8 cellular contexts compared by ENCODE assay signal in the genomic region with DNA sequence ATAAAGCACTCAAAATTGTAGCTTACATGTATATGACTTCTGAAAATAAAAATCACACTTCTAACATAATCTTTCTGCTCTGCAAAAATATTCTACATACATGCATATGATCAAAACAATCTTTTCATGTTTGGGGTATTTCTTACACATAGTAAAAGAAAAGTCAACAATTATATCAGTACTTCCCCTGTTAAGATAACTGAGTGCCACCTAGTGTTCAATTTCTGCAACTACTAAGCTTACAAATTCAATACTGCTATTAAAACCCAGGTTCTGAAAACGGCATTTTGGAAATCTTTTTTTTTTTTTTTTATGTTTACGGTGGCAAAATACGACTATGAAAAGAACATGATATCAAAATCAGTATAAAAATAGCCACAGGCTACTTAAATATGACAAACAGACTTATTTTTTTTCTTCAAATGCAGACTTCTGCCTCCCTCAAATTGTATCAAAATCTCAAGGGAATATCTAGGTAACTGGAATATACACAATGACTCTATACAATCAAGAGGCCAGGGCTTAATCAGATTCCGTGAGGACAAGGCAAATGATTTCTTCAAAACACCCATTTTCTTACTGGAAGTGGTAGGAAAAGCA. TPM values are rescaled to one million over a fixed set of nuclear protein-coding genes. Genes with fewer than 3 reads are reported as not detected.
DNase-seq lines count a peak whose midpoint lies in the region; ATAC-seq and TF ChIP-seq lines count a peak whose summit lies in the region.
"Not testable (repeated sequence)": the region's sequence is repeated elsewhere in the genome, so short reads cannot be mapped to it uniquely, and the experiment has no call there.

No MANE protein-coding gene starts in this region.

- not testable (repeated sequence) for H3K9me3 Mint-ChIP-seq in activated CD4-positive, alpha-beta T cell treated with anti-CD3 and anti-CD28 coated beads for 36 hours (ENCODE audit: low read depth); effector memory CD8-positive, alpha-beta T cell

- not testable (repeated sequence) for H3K4me3 ChIP-seq in BE2C (ENCODE audit: low read depth, low read length); retinal pigment epithelial cell (ENCODE audit: low read length)

- H3K27me3 ChIP-seq in BE2C, result not testable (repeated sequence)

- H3K36me3 ChIP-seq in BE2C, result not testable (repeated sequence)

- peak; percentile 52 for ATAC-seq in GM18498 (IDR thresholded peaks at IDR 0.05; ENCODE audit: unreplicated experiment)
- ATAC-seq in HG03354 (IDR thresholded peaks at IDR 0.05; ENCODE audit: poor library complexity, severe bottlenecking, unreplicated experiment), result peak; percentile 62
- peak; percentile 77 for ATAC-seq in activated CD4-positive, alpha-beta T cell treated with anti-CD3 and anti-CD28 coated beads for 36 hours
- peak; percentile 79 for ATAC-seq in effector memory CD8-positive, alpha-beta T cell (replicated peaks)
- peak; percentile 78 for ATAC-seq in left colon

- peaks cover 17% of the 10 kb centered on the region for H3K27me3 Mint-ChIP-seq in activated CD4-positive, alpha-beta T cell treated with anti-CD3 and anti-CD28 coated beads for 36 hours
- H3K27me3 Mint-ChIP-seq in effector memory CD8-positive, alpha-beta T cell, result peaks cover 16 to 21% of the 10 kb centered on the region in 2 donors

- H3K4me3 Mint-ChIP-seq in activated CD4-positive, alpha-beta T cell treated with anti-CD3 and anti-CD28 coated beads for 36 hours; effector memory CD8-positive, alpha-beta T cell: not testable (repeated sequence)

- H3K36me3 Mint-ChIP-seq in activated CD4-positive, alpha-beta T cell treated with anti-CD3 and anti-CD28 coated beads for 36 hours (ENCODE audit: low read depth); effector memory CD8-positive, alpha-beta T cell (ENCODE audit: insufficient read depth): not testable (repeated sequence)

- CTCF ChIA-PET in activated CD4-positive, alpha-beta T cell treated with anti-CD3 and anti-CD28 coated beads for 36 hours (lab: Charles Lee), result interaction anchor here (0.8 to 1.2 kb wide), 6 partner anchors 11 to 64 kb away, joined by 3 to 8 read pairs (median 4); no protein-coding TSS in a partner anchor

- not testable (repeated sequence) for H3K4me1 Mint-ChIP-seq in activated CD4-positive, alpha-beta T cell treated with anti-CD3 and anti-CD28 coated beads for 36 hours; effector memory CD8-positive, alpha-beta T cell (ENCODE audit: low read depth in 2 of 2)

- POLR2A ChIA-PET in activated CD4-positive, alpha-beta T cell treated with anti-CD3 and anti-CD28 coated beads for 36 hours (lab: Charles Lee), result not testable (repeated sequence)

- intact Hi-C loops in activated CD4-positive, alpha-beta T cell treated with anti-CD3 and anti-CD28 coated beads for 36 hours (cut with DNase I, micrococcal nuclease); left colon (cut with DNase I, micrococcal nuclease): not testable (repeated sequence)

- not testable (repeated sequence) for DNase-seq in BE2C; activated CD4-positive, alpha-beta T cell treated with anti-CD3 and anti-CD28 coated beads for 36 hours; effector memory CD8-positive, alpha-beta T cell; left colon; retinal pigment epithelial cell (ENCODE audit: low read depth)
- DNase-seq in NOMO-1 treated with DMSO at 0.1 percent for 48 hours (lab: John Stamatoyannopoulos, UW; ENCODE audit: unreplicated experiment), result peak; percentile 45

- not testable (repeated sequence) for H3K4me1 ChIP-seq in BE2C

- TF ChIP-seq CTCF in BE2C (IDR thresholded peaks at IDR 0.05; ENCODE audit: low read depth, low read length) (peak; percentile 9; the same call in 1 of the 2 replicates), retinal pigment epithelial cell (conservative IDR thresholded peaks at IDR 0.05; ENCODE audit: low read depth, low read length) (peak; percentile 34)

- H3K9me3 ChIP-seq in BE2C, result not testable (repeated sequence)

- H3K27ac Mint-ChIP-seq in activated CD4-positive, alpha-beta T cell treated with anti-CD3 and anti-CD28 coated beads for 36 hours; effector memory CD8-positive, alpha-beta T cell: not testable (repeated sequence)

RNA-seq across cellular contexts. Expression of gene RNU1-3, which starts 18.1 kb away (rescaled TPM):
- polyA plus RNA-seq in BE2C (2012; ENCODE audit: insufficient read depth, insufficient read length, low read depth), result 5.0 TPM
- total RNA-seq in activated CD4-positive, alpha-beta T cell treated with anti-CD3 and anti-CD28 coated beads for 36 hours, result 1,000 to 10,000 TPM; 1,573 to 2,291 TPM
- 1,000 to 10,000 TPM; 3,977 to 5,589 TPM for total RNA-seq in left colon

RNA-seq across cellular contexts. Expression of gene RNU1-4, which starts 55.5 kb away (rescaled TPM):
- polyA plus RNA-seq in BE2C (2012; ENCODE audit: insufficient read depth, insufficient read length, low read depth), result 5.0 TPM
- 1,000 to 10,000 TPM; 1,573 to 2,291 TPM for total RNA-seq in activated CD4-positive, alpha-beta T cell treated with anti-CD3 and anti-CD28 coated beads for 36 hours
- 1,000 to 10,000 TPM; 3,977 to 5,589 TPM for total RNA-seq in left colon
